ENCODE assay signal across 7 cellular contexts in the genomic region with DNA sequence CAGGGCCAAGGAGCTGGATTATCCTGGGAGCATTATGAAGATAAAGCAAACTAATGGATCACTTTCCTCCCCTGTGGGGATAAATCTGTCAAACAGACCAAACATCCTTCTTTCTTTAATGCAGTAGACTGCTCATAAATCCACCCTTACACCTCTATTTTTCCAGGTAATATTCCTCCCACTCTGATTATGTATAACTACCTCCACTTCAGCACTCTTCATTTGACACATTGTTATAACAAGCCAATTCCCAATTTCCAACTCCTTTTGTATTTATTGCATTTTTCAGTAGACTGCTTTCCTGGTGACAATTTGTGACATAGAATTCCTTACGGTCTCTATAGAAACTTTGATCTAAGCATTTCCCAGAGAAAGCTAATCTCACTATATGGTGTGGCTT.
"Had no signal": no experiment of that assay in that cellular context is flagged by ENCODE, and none has a peak within 500 bp of the region (broad histone marks: within the 10 kb centered on the region; RNA-seq: fewer than 3 reads in every experiment).

No MANE protein-coding gene starts in this region.

- H3K9ac ChIP-seq: GM23248 had no signal

- H3K4me3 ChIP-seq: GM23248, HAP-1, K562 had no signal

- H3K4me1 ChIP-seq: HAP-1 had no signal

- H3K9me3 ChIP-seq: HAP-1 had no signal

- H3K36me3 ChIP-seq: HAP-1 had no signal

- DNase-seq: GOT3, H7, HFFc6, IMR-90 had no signal

- H3K27ac Mint-ChIP-seq: HFFc6 had no signal

- H2AFZ ChIP-seq: GM23248 had no signal

- H3K27ac ChIP-seq: GM23248 had no signal

- H3K4me3 Mint-ChIP-seq: HFFc6 had no signal
